21 cellular contexts compared by ENCODE assay signal in genomic region chr4:119832731-119833233, GRCh38.
DNase-seq lines count a peak whose midpoint lies in the region; ATAC-seq and TF ChIP-seq lines count a peak whose summit lies in the region.
"Had no signal": no experiment of that assay in that cellular context is flagged by ENCODE, and none has a peak within 500 bp of the region (broad histone marks: within the 10 kb centered on the region; RNA-seq: fewer than 3 reads in every experiment).

No MANE protein-coding gene starts in this region.

- TF ChIP-seq CTCF in coronary artery (IDR thresholded peaks at IDR 0.05) (no peak), osteoblast (IDR thresholded peaks at IDR 0.05; ENCODE audit: extremely low read depth, low read depth, low read length) (no peak)

- peak; percentile 7 to 45 for DNase-seq in SJCRH30
- no peak for DNase-seq in coronary artery (ENCODE audit: low spot score)
- no peak for DNase-seq in osteoblast (ENCODE audit: insufficient read length, low spot score, missing footprints)
- DNase-seq in aorta = no peak
- DNase-seq in NCI-H82 (lab: John Stamatoyannopoulos, UW) = no peak
- DNase-seq in NCI-H2227 treated with DMSO at 0.1 percent for 48 hours (lab: John Stamatoyannopoulos, UW) = no peak
- DNase-seq in head of caudate nucleus = no peak
- DNase-seq: CD8-positive, alpha-beta T cell; DND-41; GOT3; Karpas-422; NCI-H1417; NCI-H1694 treated with DMSO at 0.1 percent for 48 hours; NCI-H2081 treated with DMSO at 0.1 percent for 48 hours; NCI-H2171 treated with DMSO at 0.1 percent for 48 hours; PC-9; RPMI8226; SHP77; SK-N-SH had no signal

- peaks cover 6% of the 10 kb centered on the region for H3K4me1 ChIP-seq in SJCRH30
- peaks cover 13% of the 10 kb centered on the region for H3K4me1 ChIP-seq in osteoblast (ENCODE audit: insufficient read depth, low read length)
- peaks cover 3 to 5% of the 10 kb centered on the region in 2 donors for H3K4me1 ChIP-seq in aorta (ENCODE audit: control insufficient read depth in 1 of 2, insufficient read depth in 2 of 2, low read length in 2 of 2)
- H3K4me1 ChIP-seq: BLaER1 treated with 17β-estradiol and CSF1 and Interleukin-3, amounts not matched to agents 10 nM and 100 nM had no signal

- 67% methylated on average over 2 of the region's 2 CpGs for WGBS in aorta, 2 donors

- H2AFZ ChIP-seq in osteoblast (ENCODE audit: low read length) = no peak overlapping the region
- H2AFZ ChIP-seq: PC-9 had no signal

- no peaks in the 10 kb centered on the region for H3K36me3 ChIP-seq in SJCRH30
- no peaks in the 10 kb centered on the region for H3K36me3 ChIP-seq in osteoblast (ENCODE audit: insufficient read depth, low read length)
- H3K36me3 ChIP-seq in aorta (ENCODE audit: control insufficient read depth in 1 of 2, insufficient read depth in 2 of 2, low read length in 1 of 2) = no peaks in the 10 kb centered on the region
- H3K36me3 ChIP-seq: BLaER1 treated with 17β-estradiol and CSF1 and Interleukin-3, amounts not matched to agents 10 nM and 100 nM had no signal

- H3K27ac ChIP-seq in SJCRH30 (no peak overlapping the region), coronary artery (peak overlapping the region; percentile 46 to 57), osteoblast (ENCODE audit: low read depth, low read length) (peak overlapping the region; percentile 71), aorta (ENCODE audit: low read depth in 1 of 2, low read length in 2 of 2) (peak overlapping the region; percentile 60 to 82)
- H3K27ac ChIP-seq: BLaER1 treated with 17β-estradiol and CSF1 and Interleukin-3, amounts not matched to agents 10 nM and 100 nM; PC-9 had no signal

- H3K4me2 ChIP-seq in osteoblast (ENCODE audit: insufficient read depth, low read length) = no peak overlapping the region
- H3K4me2 ChIP-seq: BLaER1 treated with 17β-estradiol and CSF1 and Interleukin-3, amounts not matched to agents 10 nM and 100 nM; PC-9; SK-N-SH had no signal

- no peaks in the 10 kb centered on the region for H3K9me3 ChIP-seq in SJCRH30 (replicated peaks)
- H3K9me3 ChIP-seq in osteoblast (ENCODE audit: low read depth, low read length) = no peaks in the 10 kb centered on the region
- no peaks in the 10 kb centered on the region for H3K9me3 ChIP-seq in aorta (ENCODE audit: control insufficient read depth, low read length)
- H3K9me3 ChIP-seq: SK-N-SH had no signal

- H3K4me3 ChIP-seq in SJCRH30 = no peak overlapping the region
- H3K4me3 ChIP-seq in coronary artery = no peak overlapping the region
- no peak overlapping the region for H3K4me3 ChIP-seq in osteoblast (ENCODE audit: insufficient read depth, low read length)
- H3K4me3 ChIP-seq in aorta (ENCODE audit: low read length in 2 of 2) = no peak overlapping the region
- H3K4me3 ChIP-seq: BLaER1 treated with 17β-estradiol and CSF1 and Interleukin-3, amounts not matched to agents 10 nM and 100 nM; PC-9 had no signal

- intact Hi-C loops in aorta (cut with DNase I) = loop anchor here (2.0 to 10.0 kb wide), 6 partner anchors 35 to 220 kb away; partner anchors contain the start of gene PDE5A (in 1 of the 2)
- intact Hi-C loops in head of caudate nucleus (cut with DNase I) = no loop called here

- no peak for ATAC-seq in aorta (ENCODE audit: low FRiP score)
- ATAC-seq: CD8-positive, alpha-beta T cell; HCT116 had no signal

- H4K20me1 ChIP-seq in osteoblast (ENCODE audit: insufficient read depth, low read length) = no peaks in the 10 kb centered on the region
- H4K20me1 ChIP-seq: BLaER1 treated with 17β-estradiol and CSF1 and Interleukin-3, amounts not matched to agents 10 nM and 100 nM had no signal

- H3K27me3 ChIP-seq in SJCRH30 = no peaks in the 10 kb centered on the region
- no peaks in the 10 kb centered on the region for H3K27me3 ChIP-seq in osteoblast (ENCODE audit: insufficient read depth, low read length)
- no peaks in the 10 kb centered on the region for H3K27me3 ChIP-seq in aorta (ENCODE audit: control insufficient read depth in 1 of 2, insufficient read depth in 2 of 2, low read length in 1 of 2)
- H3K27me3 ChIP-seq: BLaER1 treated with 17β-estradiol and CSF1 and Interleukin-3, amounts not matched to agents 10 nM and 100 nM had no signal

- H3K79me2 ChIP-seq in osteoblast (ENCODE audit: insufficient read depth, low read length) = no peaks in the 10 kb centered on the region

Comparison
In these comparisons a context has a peak if more than half of its experiments do, and no peak if none do; other contexts are left out.
1. DNase-seq: peak in SJCRH30 (2 of 2); none in coronary artery (single experiment), osteoblast (single experiment), aorta (0 of 2), NCI-H82 (single experiment), NCI-H2227 treated with DMSO at 0.1 percent for 48 hours (single experiment) and head of caudate nucleus (0 of 42).